12 cellular contexts compared by ENCODE assay signal in genomic region chr17:57943140-57943539, GRCh38. TPM values are rescaled to one million over a fixed set of nuclear protein-coding genes. Genes with fewer than 3 reads are reported as not detected.
DNase-seq lines count a peak whose midpoint lies in the region; FAIRE-seq and TF ChIP-seq lines count a peak whose summit lies in the region.
"Had no signal": no experiment of that assay in that cellular context is flagged by ENCODE, and none has a peak within 500 bp of the region (broad histone marks: within the 10 kb centered on the region; RNA-seq: fewer than 3 reads in every experiment).

No MANE protein-coding gene starts in this region.

- no peak for TF ChIP-seq POLR2A in lower leg skin (IDR thresholded peaks at IDR 0.05)

- H3K4me3 ChIP-seq in BJ (ENCODE audit: low read depth, low read length) (no peak overlapping the region), coronary artery (no peak overlapping the region), osteoblast (ENCODE audit: insufficient read depth, low read length) (no peak overlapping the region), kidney (ENCODE audit: low read length in 2 of 2) (no peak overlapping the region), lower leg skin (ENCODE audit: low read depth, poor library complexity, severe bottlenecking) (no peak overlapping the region)

- H3K27ac ChIP-seq in coronary artery, result peak overlapping the region; percentile 52 to 71
- H3K27ac ChIP-seq in osteoblast (ENCODE audit: low read depth, low read length), result peak overlapping the region; percentile 80
- H3K27ac ChIP-seq in kidney (ENCODE audit: low read depth in 2 of 2, low read length in 2 of 2), result peak overlapping the region in 1 of 2 donors; percentile 52

- FAIRE-seq in kidney (lab: Jason Lieb, UNC), result no peak
- FAIRE-seq: endothelial cell of umbilical vein had no signal

- TF ChIP-seq CTCF in BJ (IDR thresholded peaks at IDR 0.05; ENCODE audit: insufficient read depth, low read depth, low read length) (no peak), coronary artery (IDR thresholded peaks at IDR 0.05) (no peak), osteoblast (IDR thresholded peaks at IDR 0.05; ENCODE audit: extremely low read depth, low read depth, low read length) (no peak), kidney (IDR thresholded peaks at IDR 0.05; ENCODE audit: borderline replicate concordance, extremely low read depth, insufficient read depth) (no peak), lower leg skin (IDR thresholded peaks at IDR 0.05) (no peak)

- no peak overlapping the region for H2AFZ ChIP-seq in osteoblast (ENCODE audit: low read length)

- no peaks in the 10 kb centered on the region for H3K27me3 ChIP-seq in BJ (ENCODE audit: control insufficient read depth, insufficient read depth, low read length)
- H3K27me3 ChIP-seq in osteoblast (ENCODE audit: insufficient read depth, low read length), result no peaks in the 10 kb centered on the region

- H3K36me3 ChIP-seq in BJ (ENCODE audit: control insufficient read depth, insufficient read depth, low read length) (no peaks in the 10 kb centered on the region), osteoblast (ENCODE audit: insufficient read depth, low read length) (no peaks in the 10 kb centered on the region), kidney (ENCODE audit: control insufficient read depth in 1 of 2, insufficient read depth in 2 of 2, low read length in 2 of 2) (no peaks in the 10 kb centered on the region)

- intact Hi-C loops in kidney (cut with DNase I) (no loop called here), lower leg skin (cut with DNase I; ENCODE audit: low total_unique reads) (no loop called here)

- WGBS in lower leg skin, 2 donors, result 57 to 62% methylated on average over 6 of the region's 6 CpGs

- H3K9me3 ChIP-seq in osteoblast (ENCODE audit: low read depth, low read length) (no peaks in the 10 kb centered on the region), kidney (ENCODE audit: control insufficient read depth in 1 of 2, low read length in 2 of 2) (no peaks in the 10 kb centered on the region)

- DNase-seq in BJ (ENCODE audit: low read depth) (peak; percentile 74), NOMO-1 treated with DMSO at 0.1 percent for 48 hours (lab: John Stamatoyannopoulos, UW; ENCODE audit: unreplicated experiment) (peak; percentile 41), coronary artery (ENCODE audit: low spot score) (no peak), osteoblast (ENCODE audit: insufficient read length, low spot score, missing footprints) (peak; percentile 91), NCI-H146 treated with DMSO at 0.1 percent for 48 hours (lab: John Stamatoyannopoulos, UW; ENCODE audit: unreplicated experiment) (no peak), kidney (no peak), GDM1 (lab: John Stamatoyannopoulos, UW) (no peak), lower leg skin (ENCODE audit: low spot score in 2 of 2) (no peak)
- DNase-seq: activated effector memory CD4-positive, alpha-beta T cell treated with Interleukin-2 at 50 U/mL for 16 hours; H9; stimulated activated CD4-positive, alpha-beta T cell treated with anti-CD3 and anti-CD28 coated beads, Interleukin-4, amount 100 ng/mL, for 1 hour had no signal

- peak overlapping the region; percentile 26 for H3K4me2 ChIP-seq in osteoblast (ENCODE audit: insufficient read depth, low read length)

- H3K79me2 ChIP-seq in osteoblast (ENCODE audit: insufficient read depth, low read length), result peaks cover 78% of the 10 kb centered on the region

- CTCF ChIA-PET in BJ (lab: Yijun Ruan, JAX), result interaction anchor here (0.8 to 8.0 kb wide), 9 partner anchors 11 to 111 kb away, joined by 3 to 49 read pairs (median 4); no protein-coding TSS in a partner anchor

- POLR2A ChIA-PET in BJ (lab: Charles Lee), result no interaction called here

- H3K4me1 ChIP-seq in osteoblast (ENCODE audit: insufficient read depth, low read length) (peaks cover 36% of the 10 kb centered on the region), kidney (ENCODE audit: control insufficient read depth in 1 of 2, insufficient read depth in 1 of 2, low read depth in 1 of 2, low read length in 2 of 2) (peaks cover 41 to 42% of the 10 kb centered on the region in 2 donors)

- H3K9ac ChIP-seq in kidney (ENCODE audit: low read length in 2 of 2), result peak overlapping the region in 1 of 2 donors; percentile 53

- H4K20me1 ChIP-seq in osteoblast (ENCODE audit: insufficient read depth, low read length), result peaks cover 27% of the 10 kb centered on the region

RNA-seq across cellular contexts. Expression of gene CUEDC1, which starts 12.1 kb away (rescaled TPM):
- polyA plus RNA-seq in BJ (2011; rRNA removed), result 27.3 and 48.5 TPM in 2 replicates
- 16.1 and 22.1 TPM in 2 replicates for polyA minus RNA-seq in BJ (2011; rRNA and poly(A)+ RNA removed)
- total RNA-seq in osteoblast, result 21.0 and 22.4 TPM in 2 replicates
- 52.3 TPM for total RNA-seq in kidney
- polyA plus RNA-seq in kidney (ENCODE audit: insufficient read depth, low read depth, low replicate concordance), result 33.0 TPM
- 10 to 100 TPM in 3 of 4 donors, 1 to 10 TPM in 1; 7.5 to 14.3 (median 12.7) TPM for total RNA-seq in lower leg skin

RNA-seq across cellular contexts. Expression of gene VEZF1, which starts 44.9 kb away (rescaled TPM):
- polyA plus RNA-seq in BJ (2011; rRNA removed) (27.3 and 30.2 TPM in 2 replicates), kidney (ENCODE audit: insufficient read depth, low read depth, low replicate concordance) (26.0 TPM)
- polyA minus RNA-seq in BJ (2011; rRNA and poly(A)+ RNA removed), result 38.2 and 44.3 TPM in 2 replicates
- total RNA-seq in osteoblast (51.9 and 58.6 TPM in 2 replicates), kidney (92.5 TPM), lower leg skin (10 to 100 TPM; 30.3 to 56.1 (median 46.6) TPM)

Comparison
In these comparisons a context has a peak if more than half of its experiments do, and no peak if none do; other contexts are left out.
1. DNase-seq: peak in BJ (single experiment), NOMO-1 treated with DMSO at 0.1 percent for 48 hours (single experiment) and osteoblast (single experiment); none in coronary artery (single experiment), NCI-H146 treated with DMSO at 0.1 percent for 48 hours (single experiment), kidney (single experiment), GDM1 (single experiment) and lower leg skin (0 of 2).